ENCODE assay signal across 8 cellular contexts in the genomic region with DNA sequence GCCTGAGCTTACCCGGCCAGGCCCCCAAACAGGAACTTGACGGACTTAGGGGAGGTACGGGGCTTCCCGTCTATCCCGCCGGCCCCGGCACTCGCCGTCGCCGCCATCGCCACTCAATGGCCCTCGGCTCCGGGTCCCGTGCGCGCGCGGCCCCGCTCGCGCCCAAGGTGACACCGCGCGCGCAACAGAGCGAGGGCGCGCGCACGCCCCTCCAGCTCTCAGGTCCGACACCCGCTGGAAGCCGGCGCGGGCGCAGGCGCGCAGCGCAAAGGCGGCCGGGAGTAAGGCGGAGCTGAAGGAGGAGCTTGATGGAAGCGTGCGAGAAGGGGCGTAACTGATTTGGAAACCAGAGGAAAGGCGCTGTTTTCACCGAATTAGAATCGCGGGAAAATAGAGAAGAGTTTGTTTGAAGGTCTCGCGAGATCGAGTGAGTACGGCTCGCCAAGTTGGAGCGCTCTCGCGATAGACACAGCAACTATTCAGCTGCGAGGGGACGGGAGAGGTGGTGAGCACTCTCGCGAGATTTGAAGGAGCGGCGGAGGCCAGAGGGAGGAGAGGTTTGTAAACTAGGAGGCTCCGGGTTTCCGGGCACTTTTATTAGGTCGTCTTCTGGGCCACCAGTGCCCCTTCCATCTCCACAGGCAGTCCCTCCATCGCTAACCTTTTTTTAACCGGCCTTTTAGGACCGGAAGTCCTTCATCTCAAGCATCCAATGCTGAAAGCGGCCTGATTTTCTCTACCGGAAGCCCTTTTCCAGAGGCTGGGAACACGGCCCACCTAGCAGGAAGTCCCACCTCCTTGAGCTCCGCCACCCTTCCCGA. TPM values are rescaled to one million over a fixed set of nuclear protein-coding genes. Genes with fewer than 3 reads are reported as not detected.
DNase-seq lines count a peak whose midpoint lies in the region; ATAC-seq and TF ChIP-seq lines count a peak whose summit lies in the region.

Gene RNF167, plus strand, starts transcription at position 465 of the 821 bp plus-strand sequence. CDS start 642 bp downstream, outside the sequence.
A gene with protein sequence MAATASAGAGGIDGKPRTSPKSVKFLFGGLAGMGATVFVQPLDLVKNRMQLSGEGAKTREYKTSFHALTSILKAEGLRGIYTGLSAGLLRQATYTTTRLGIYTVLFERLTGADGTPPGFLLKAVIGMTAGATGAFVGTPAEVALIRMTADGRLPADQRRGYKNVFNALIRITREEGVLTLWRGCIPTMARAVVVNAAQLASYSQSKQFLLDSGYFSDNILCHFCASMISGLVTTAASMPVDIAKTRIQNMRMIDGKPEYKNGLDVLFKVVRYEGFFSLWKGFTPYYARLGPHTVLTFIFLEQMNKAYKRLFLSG (minus strand): TSS at position 243 of the 821 bp plus-strand sequence. CDS start 136 bp downstream, at position 107.

- H3K79me2 ChIP-seq in neural progenitor cell (ENCODE audit: low read depth) = peaks cover 66% of the 10 kb centered on the region

- peaks cover 35% of the 10 kb centered on the region for H4K20me1 ChIP-seq in neural progenitor cell (ENCODE audit: low read depth)

- peak within 1 kb of the TSS; percentile 78 for H3K4me3 ChIP-seq in neural progenitor cell

- H3K36me3 Mint-ChIP-seq in neural progenitor cell = peaks cover 20% of the 10 kb centered on the region

- peak within 1 kb of the TSS; percentile 92 for H3K27ac ChIP-seq in foreskin keratinocyte
- H3K27ac ChIP-seq in neural progenitor cell = peak within 1 kb of the TSS; percentile 89

- peaks cover 25% of the 10 kb centered on the region for H3K4me1 Mint-ChIP-seq in neural progenitor cell

- peak; percentile 93 for DNase-seq in GF-D8 (lab: John Stamatoyannopoulos, UW)
- peak; percentile 96 for DNase-seq in HEK293T (ENCODE audit: extremely low spot score)
- peak; percentile 100 for DNase-seq in MV-4-11 (lab: John Stamatoyannopoulos, UW)
- DNase-seq in SK-MEL-5 (ENCODE audit: low read depth, low spot score) = peak; percentile 100
- peak; percentile 97 for DNase-seq in activated naive CD4-positive, alpha-beta T cell treated with Interleukin-2 at 50 U/mL for 16 hours
- peak; percentile 99 for DNase-seq in foreskin keratinocyte
- peak; percentile 100 for DNase-seq in neural progenitor cell (ENCODE audit: low spot score)
- peak; percentile 99 for DNase-seq in stromal cell of bone marrow (ENCODE audit: low read depth)

- CTCF ChIA-PET in HEK293T (lab: Yijun Ruan, JAX) = interaction anchor here (0.8 to 1.1 kb wide), 5 partner anchors 12 to 363 kb away, joined by 3 to 5 read pairs (median 3); partner anchors contain the start of genes CAMTA2 and CHRNE

- H3K4me2 ChIP-seq in neural progenitor cell = peak within 1 kb of the TSS; percentile 100

- H3K36me3 ChIP-seq in neural progenitor cell = no peaks in the 10 kb centered on the region

- in situ Hi-C loops in SK-MEL-5 (cut with HindIII; ENCODE audit: low pct_unique_long_range_greater_than_20kb, low sequenced_read_pairs) = no loop called here

- POLR2A ChIA-PET in HEK293T (lab: Yijun Ruan, JAX) = interaction anchor here (0.6 to 3.5 kb wide), 34 partner anchors 11 to 440 kb away, joined by 3 to 101 read pairs (median 4); partner anchors contain the start of genes CAMTA2, ENO3, INCA1 and KIF1C

- peak within 1 kb of the TSS; percentile 77 for H2AFZ ChIP-seq in neural progenitor cell (replicated peaks)

- TF ChIP-seq CTCF in foreskin keratinocyte (conservative IDR thresholded peaks at IDR 0.05) = peak; percentile 22
- no peak for TF ChIP-seq CTCF in neural progenitor cell (IDR thresholded peaks at IDR 0.05)

- peak within 1 kb of the TSS; percentile 96 for H3K4me3 Mint-ChIP-seq in neural progenitor cell

- ATAC-seq in foreskin keratinocyte = peak; percentile 86

- H3K9me3 ChIP-seq in neural progenitor cell (ENCODE audit: low read depth) = no peaks in the 10 kb centered on the region

- peaks cover 54% of the 10 kb centered on the region for H3F3A ChIP-seq in neural progenitor cell (ENCODE audit: low read depth)

- H3K27me3 Mint-ChIP-seq in neural progenitor cell (ENCODE audit: insufficient read depth, low read depth) = peaks cover 6% of the 10 kb centered on the region

- peaks cover 18% of the 10 kb centered on the region for H3K4me1 ChIP-seq in foreskin keratinocyte
- H3K4me1 ChIP-seq in neural progenitor cell = peaks cover 16% of the 10 kb centered on the region

- H3K27me3 ChIP-seq in foreskin keratinocyte (no peaks in the 10 kb centered on the region), neural progenitor cell (no peaks in the 10 kb centered on the region)

- H3K9ac ChIP-seq in neural progenitor cell = peak within 1 kb of the TSS; percentile 96

- H3K9me3 Mint-ChIP-seq in neural progenitor cell = no peaks in the 10 kb centered on the region

- H3K27ac Mint-ChIP-seq in neural progenitor cell = peak within 1 kb of the TSS; percentile 100

TF ChIP-seq in HEK293T, 16 proteins besides CTCF, POLR2A, EP300 and RAD21:
- no peak for TF ChIP-seq FOXA1 (IDR thresholded peaks at IDR 0.05)
- TF ChIP-seq L3MBTL2 (conservative IDR thresholded peaks at IDR 0.05) = peak; percentile 31
- peak; percentile 70 for TF ChIP-seq ELF4 (IDR thresholded peaks at IDR 0.05)
- peak; percentile 81 for TF ChIP-seq PKNOX1 (IDR thresholded peaks at IDR 0.05)
- peak; percentile 94 for TF ChIP-seq SP1 (IDR thresholded peaks at IDR 0.05)
- TF ChIP-seq ARNT (IDR thresholded peaks at IDR 0.05) = no peak

RNA-seq across cellular contexts. Expression of gene RNF167, which starts in this region (rescaled TPM):
- 30.6 and 38.3 TPM in 2 replicates for total RNA-seq in SK-MEL-5 (2014; rRNA removed; shearing (Covaris generic))
- polyA plus RNA-seq in SK-MEL-5 (2015; cell fraction: cytosol; rRNA removed) = 113 and 132 TPM in 2 replicates
- 72.5 and 97.8 TPM in 2 replicates for polyA plus RNA-seq in SK-MEL-5 (2015; cell fraction: nucleus; rRNA removed)
- total RNA-seq in foreskin keratinocyte (118 and 119 TPM in 2 replicates), neural progenitor cell (ENCODE audit: low replicate concordance) (43.9 and 82.1 TPM in 2 replicates)
- 162 and 167 TPM in 2 replicates for polyA plus RNA-seq in foreskin keratinocyte

RNA-seq across cellular contexts. Expression of the second gene that starts in this region (rescaled TPM):
- total RNA-seq in SK-MEL-5 (2014; rRNA removed; shearing (Covaris generic)) = 115 and 129 TPM in 2 replicates
- 131 and 165 TPM in 2 replicates for polyA plus RNA-seq in SK-MEL-5 (2015; cell fraction: cytosol; rRNA removed)
- polyA plus RNA-seq in SK-MEL-5 (2015; cell fraction: nucleus; rRNA removed) = 63.2 and 67.9 TPM in 2 replicates
- total RNA-seq in foreskin keratinocyte = 52.6 and 60.2 TPM in 2 replicates
- 76.9 and 83.6 TPM in 2 replicates for polyA plus RNA-seq in foreskin keratinocyte
- 35.3 and 61.6 TPM in 2 replicates for total RNA-seq in neural progenitor cell (ENCODE audit: low replicate concordance)

Comparison
In these comparisons a context has a peak if more than half of its experiments do, and no peak if none do; other contexts are left out.
1. Peak in every context shown above with its lines: DNase-seq, ATAC-seq, H3K4me3 ChIP-seq and H3K27ac ChIP-seq.